ENCODE assay signal across 14 cellular contexts in the genomic region with DNA sequence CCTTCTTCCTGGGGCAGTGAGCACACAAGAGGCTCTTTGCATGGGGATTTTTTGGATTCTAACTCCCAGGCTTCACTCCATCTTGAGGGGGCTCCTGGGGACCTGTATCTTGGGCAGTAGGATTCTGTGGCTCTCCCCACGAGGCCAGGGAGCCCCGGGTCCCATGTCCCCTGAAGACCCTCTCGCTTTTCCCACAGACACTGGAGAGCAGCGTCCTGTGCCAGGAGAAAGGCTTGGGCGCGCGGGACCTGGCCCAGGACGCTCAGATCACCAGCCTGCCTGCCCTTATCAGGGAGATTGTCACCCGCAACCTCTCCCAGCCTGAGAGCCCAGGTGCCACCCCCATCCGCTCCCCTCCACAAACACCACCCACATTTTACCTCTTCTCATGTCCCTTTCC. TPM values are rescaled to one million over a fixed set of nuclear protein-coding genes. Genes with fewer than 3 reads are reported as not detected.
DNase-seq lines count a peak whose midpoint lies in the region; ATAC-seq, FAIRE-seq and TF ChIP-seq lines count a peak whose summit lies in the region.
"Had no signal": no experiment of that assay in that cellular context is flagged by ENCODE, and none has a peak within 500 bp of the region (broad histone marks: within the 10 kb centered on the region; RNA-seq: fewer than 3 reads in every experiment).

No MANE protein-coding gene starts in this region.

- DNase-seq in activated T-cell treated with anti-CD3 and anti-CD28 coated beads, Interleukin-2, amount 50 U/mL, for 72 hours, result no peak
- no peak for DNase-seq in activated T-cell treated with anti-CD3 and anti-CD28 coated beads, Interleukin-2, amount 50 U/mL, for 4 hours
- no peak for DNase-seq in activated CD8-positive, alpha-beta T cell treated with anti-CD3 and anti-CD28 coated beads, Interleukin-2, amount 10 ng/mL, durations not matched to agents 7 days and 5 days
- no peak for DNase-seq in immature natural killer cell
- peak; percentile 33 for DNase-seq in upper lobe of right lung
- no peak for DNase-seq in NCI-H526 (lab: John Stamatoyannopoulos, UW)
- DNase-seq in GM12891 (ENCODE audit: insufficient read length, low spot score), result no peak
- DNase-seq: left ventricle myocardium inferior, occipital lobe, PC-3 had no signal

- H3K27ac Mint-ChIP-seq in activated T-cell treated with anti-CD3 and anti-CD28 coated beads, Interleukin-2, amount 50 U/mL, for 72 hours, result no peak overlapping the region
- H3K27ac Mint-ChIP-seq in activated CD8-positive, alpha-beta T cell treated with anti-CD3 and anti-CD28 coated beads, Interleukin-2, amount 10 ng/mL, durations not matched to agents 7 days and 5 days, result no peak overlapping the region
- no peak overlapping the region for H3K27ac Mint-ChIP-seq in immature natural killer cell

- no peak overlapping the region for H3K4me3 ChIP-seq in upper lobe of right lung
- H3K4me3 ChIP-seq: left ventricle myocardium inferior had no signal

- POLR2A ChIA-PET in activated CD8-positive, alpha-beta T cell treated with anti-CD3 and anti-CD28 coated beads, Interleukin-2, amount 10 ng/mL, durations not matched to agents 7 days and 5 days (lab: Charles Lee), result interaction anchor here (1.5 kb wide), 1 partner anchor 26 kb away, joined by 8 read pairs; the partner anchor contains the start of gene RNU1-2

- TF ChIP-seq CTCF in upper lobe of right lung (IDR thresholded peaks at IDR 0.05), result no peak

- no peak for TF ChIP-seq POLR2A in GM12891 (IDR thresholded peaks at IDR 0.05; ENCODE audit: low read depth, low read length)

- no peaks in the 10 kb centered on the region for H3K36me3 Mint-ChIP-seq in activated T-cell treated with anti-CD3 and anti-CD28 coated beads, Interleukin-2, amount 50 U/mL, for 72 hours (ENCODE audit: insufficient read depth in 2 of 2)
- H3K36me3 Mint-ChIP-seq in activated T-cell treated with anti-CD3 and anti-CD28 coated beads, Interleukin-2, amount 50 U/mL, for 4 hours (ENCODE audit: insufficient read depth), result peaks cover 1% of the 10 kb centered on the region
- no peaks in the 10 kb centered on the region for H3K36me3 Mint-ChIP-seq in activated CD8-positive, alpha-beta T cell treated with anti-CD3 and anti-CD28 coated beads, Interleukin-2, amount 10 ng/mL, durations not matched to agents 7 days and 5 days (ENCODE audit: low read depth)
- no peaks in the 10 kb centered on the region for H3K36me3 Mint-ChIP-seq in immature natural killer cell

- no peaks in the 10 kb centered on the region for H3K27me3 Mint-ChIP-seq in activated T-cell treated with anti-CD3 and anti-CD28 coated beads, Interleukin-2, amount 50 U/mL, for 72 hours (ENCODE audit: low read depth)
- H3K27me3 Mint-ChIP-seq in activated T-cell treated with anti-CD3 and anti-CD28 coated beads, Interleukin-2, amount 50 U/mL, for 4 hours (ENCODE audit: low read depth), result no peaks in the 10 kb centered on the region
- no peaks in the 10 kb centered on the region for H3K27me3 Mint-ChIP-seq in activated CD8-positive, alpha-beta T cell treated with anti-CD3 and anti-CD28 coated beads, Interleukin-2, amount 10 ng/mL, durations not matched to agents 7 days and 5 days (ENCODE audit: low read depth)
- peaks cover 0 to 3% (median 2%) of the 10 kb centered on the region in 3 donors for H3K27me3 Mint-ChIP-seq in immature natural killer cell (ENCODE audit: low read depth in 3 of 3)

- H3K4me1 Mint-ChIP-seq in activated T-cell treated with anti-CD3 and anti-CD28 coated beads, Interleukin-2, amount 50 U/mL, for 72 hours (ENCODE audit: low read depth), result peaks cover 28% of the 10 kb centered on the region
- peaks cover 21% of the 10 kb centered on the region for H3K4me1 Mint-ChIP-seq in activated T-cell treated with anti-CD3 and anti-CD28 coated beads, Interleukin-2, amount 50 U/mL, for 4 hours (ENCODE audit: low read depth)
- peaks cover 32% of the 10 kb centered on the region for H3K4me1 Mint-ChIP-seq in activated CD8-positive, alpha-beta T cell treated with anti-CD3 and anti-CD28 coated beads, Interleukin-2, amount 10 ng/mL, durations not matched to agents 7 days and 5 days (ENCODE audit: low read depth)
- H3K4me1 Mint-ChIP-seq in immature natural killer cell, result peaks cover 21 to 26% of the 10 kb centered on the region in 2 donors

- no peak for FAIRE-seq in GM12891 (lab: Jason Lieb, UNC)

- H3K27me3 ChIP-seq in upper lobe of right lung, result no peaks in the 10 kb centered on the region
- H3K27me3 ChIP-seq: cardiac muscle cell had no signal

- peaks cover 4% of the 10 kb centered on the region for H3K4me1 ChIP-seq in upper lobe of right lung

- no peak for ATAC-seq in activated T-cell treated with anti-CD3 and anti-CD28 coated beads, Interleukin-2, amount 50 U/mL, for 72 hours (replicated peaks in 1 of 2)
- ATAC-seq in activated T-cell treated with anti-CD3 and anti-CD28 coated beads, Interleukin-2, amount 50 U/mL, for 4 hours, result no peak
- ATAC-seq in activated CD8-positive, alpha-beta T cell treated with anti-CD3 and anti-CD28 coated beads, Interleukin-2, amount 10 ng/mL, durations not matched to agents 7 days and 5 days, result no peak
- ATAC-seq in upper lobe of right lung (no peak), HG02763 (IDR thresholded peaks at IDR 0.05; ENCODE audit: unreplicated experiment) (no peak)
- ATAC-seq: PC-3 had no signal

- no peaks in the 10 kb centered on the region for H3K36me3 ChIP-seq in upper lobe of right lung
- H3K36me3 ChIP-seq: cardiac muscle cell, left ventricle myocardium inferior, thoracic aorta had no signal

- CTCF ChIA-PET in activated CD8-positive, alpha-beta T cell treated with anti-CD3 and anti-CD28 coated beads, Interleukin-2, amount 10 ng/mL, durations not matched to agents 7 days and 5 days (lab: Charles Lee), result interaction anchor here (0.6 to 2.1 kb wide), 3 partner anchors 38 to 123 kb away, joined by 3 to 9 read pairs (median 3); no protein-coding TSS in a partner anchor

- intact Hi-C loops in upper lobe of right lung (cut with DNase I), result no loop called here

- H3K4me3 Mint-ChIP-seq in activated T-cell treated with anti-CD3 and anti-CD28 coated beads, Interleukin-2, amount 50 U/mL, for 72 hours, result peak overlapping the region; percentile 85 to 86
- H3K4me3 Mint-ChIP-seq in activated T-cell treated with anti-CD3 and anti-CD28 coated beads, Interleukin-2, amount 50 U/mL, for 4 hours, result no peak overlapping the region
- peak overlapping the region; percentile 74 for H3K4me3 Mint-ChIP-seq in activated CD8-positive, alpha-beta T cell treated with anti-CD3 and anti-CD28 coated beads, Interleukin-2, amount 10 ng/mL, durations not matched to agents 7 days and 5 days
- H3K4me3 Mint-ChIP-seq in immature natural killer cell, result peak overlapping the region in 4 of 5 donors; percentile 4 to 70 (median 52)

- H3K27ac ChIP-seq in upper lobe of right lung, result no peak overlapping the region
- H3K27ac ChIP-seq: cardiac muscle cell, left ventricle myocardium inferior, thoracic aorta had no signal

- no peaks in the 10 kb centered on the region for H3K9me3 ChIP-seq in upper lobe of right lung
- H3K9me3 ChIP-seq: left ventricle myocardium inferior, thoracic aorta had no signal

- H3K9me3 Mint-ChIP-seq in activated T-cell treated with anti-CD3 and anti-CD28 coated beads, Interleukin-2, amount 50 U/mL, for 72 hours, result no peaks in the 10 kb centered on the region
- H3K9me3 Mint-ChIP-seq in activated T-cell treated with anti-CD3 and anti-CD28 coated beads, Interleukin-2, amount 50 U/mL, for 4 hours, result no peaks in the 10 kb centered on the region
- H3K9me3 Mint-ChIP-seq in activated CD8-positive, alpha-beta T cell treated with anti-CD3 and anti-CD28 coated beads, Interleukin-2, amount 10 ng/mL, durations not matched to agents 7 days and 5 days (ENCODE audit: insufficient read depth), result no peaks in the 10 kb centered on the region
- H3K9me3 Mint-ChIP-seq in immature natural killer cell, result no peaks in the 10 kb centered on the region

TF ChIP-seq in GM12891, 5 proteins besides CTCF, POLR2A, EP300 and RAD21:
- no peak for TF ChIP-seq POLR2AphosphoS5 (IDR thresholded peaks at IDR 0.05; ENCODE audit: low read depth, low read length)
- TF ChIP-seq SPI1 (IDR thresholded peaks at IDR 0.05; ENCODE audit: low read depth, low read length), result no peak
- TF ChIP-seq PAX5 (IDR thresholded peaks at IDR 0.05; ENCODE audit: insufficient read depth, low read length, severe bottlenecking), result no peak

RNA-seq across cellular contexts. Expression of gene CROCC, which starts 0.7 kb away (rescaled TPM):
- total RNA-seq in activated T-cell treated with anti-CD3 and anti-CD28 coated beads, Interleukin-2, amount 50 U/mL, for 72 hours, result 10 to 100 TPM; 16.8 to 24.7 TPM
- 10 to 100 TPM; 20.0 to 24.7 (median 20.3) TPM for total RNA-seq in activated T-cell treated with anti-CD3 and anti-CD28 coated beads, Interleukin-2, amount 50 U/mL, for 4 hours
- total RNA-seq in activated CD8-positive, alpha-beta T cell treated with anti-CD3 and anti-CD28 coated beads, Interleukin-2, amount 10 ng/mL, durations not matched to agents 7 days and 5 days, result 10 to 100 TPM; 31.7 to 33.1 TPM
- 1 to 10 TPM in 2 of 3 donors, under 1 TPM in 1; 0.35 to 6.5 (median 5.4) TPM for polyA plus RNA-seq in immature natural killer cell
- 20.9 TPM for total RNA-seq in upper lobe of right lung
- 2.3 TPM for polyA plus RNA-seq in GM12891 (2012; ENCODE audit: low read depth, missing spikeins)

RNA-seq across cellular contexts. Expression of gene RNU1-2, which starts 26.7 kb away (rescaled TPM):
- total RNA-seq in activated T-cell treated with anti-CD3 and anti-CD28 coated beads, Interleukin-2, amount 50 U/mL, for 72 hours, result 1,000 to 10,000 TPM; 1,100 to 1,278 TPM
- total RNA-seq in activated T-cell treated with anti-CD3 and anti-CD28 coated beads, Interleukin-2, amount 50 U/mL, for 4 hours, result 1,000 to 10,000 TPM; 1,321 to 1,622 (median 1,616) TPM
- total RNA-seq in activated CD8-positive, alpha-beta T cell treated with anti-CD3 and anti-CD28 coated beads, Interleukin-2, amount 10 ng/mL, durations not matched to agents 7 days and 5 days, result 1,000 to 10,000 TPM; 1,730 to 2,232 TPM
- 10 to 100 TPM in 1 of 3 donors, not detected in 2; 28.1 TPM for polyA plus RNA-seq in immature natural killer cell
- total RNA-seq in upper lobe of right lung, result 6,622 TPM
- 40.8 TPM for polyA plus RNA-seq in GM12891 (2012; ENCODE audit: low read depth, missing spikeins)
- polyA plus RNA-seq: cardiac muscle cell had no signal

RNA-seq across cellular contexts. Expression of gene MFAP2, which starts 58.0 kb away (rescaled TPM):
- under 1 TPM; 0.37 to 0.67 TPM for total RNA-seq in activated T-cell treated with anti-CD3 and anti-CD28 coated beads, Interleukin-2, amount 50 U/mL, for 72 hours
- total RNA-seq in activated T-cell treated with anti-CD3 and anti-CD28 coated beads, Interleukin-2, amount 50 U/mL, for 4 hours, result under 1 TPM in 1 of 3 donors, not detected in 2; 0.26 TPM
- not detected for total RNA-seq in activated CD8-positive, alpha-beta T cell treated with anti-CD3 and anti-CD28 coated beads, Interleukin-2, amount 10 ng/mL, durations not matched to agents 7 days and 5 days
- not detected for polyA plus RNA-seq in immature natural killer cell
- 14.8 TPM for total RNA-seq in upper lobe of right lung
- polyA plus RNA-seq in GM12891 (2012; ENCODE audit: low read depth, missing spikeins), result not detected
- total RNA-seq: T-helper 2 cell treated with Interferon-gamma antibody and Interleukin-4, amounts not matched to agents 100 ng/mL and 5 ng/mL, for 36 hours had no signal
